Comparison of ENCODE assay signal across 8 cellular contexts in genomic region chr12:51371295-51371953, GRCh38. TPM values are rescaled to one million over a fixed set of nuclear protein-coding genes. Genes with fewer than 3 reads are reported as not detected.
DNase-seq lines count a peak whose midpoint lies in the region; ATAC-seq, FAIRE-seq and TF ChIP-seq lines count a peak whose summit lies in the region.

No MANE protein-coding gene starts in this region.

- peak overlapping the region; percentile 20 for H2AFZ ChIP-seq in endothelial cell of umbilical vein (ENCODE audit: low read depth, low read length)

- H3K9me1 ChIP-seq in endothelial cell of umbilical vein (replicated peaks; ENCODE audit: control insufficient read depth, extremely low read depth, insufficient read depth, low read length), result no peaks in the 10 kb centered on the region

- H3K79me2 ChIP-seq in endothelial cell of umbilical vein (ENCODE audit: control insufficient read depth, insufficient read depth, low read length), result no peaks in the 10 kb centered on the region

- no peaks in the 10 kb centered on the region for H3K9me3 ChIP-seq in endothelial cell of umbilical vein (replicated peaks; ENCODE audit: control insufficient read depth, insufficient read depth, low read length)

- no peak; the same call in 1 of the 2 replicates for TF ChIP-seq POLR2A in H54 (IDR thresholded peaks at IDR 0.05; ENCODE audit: low read depth, low read length)
- no peak for TF ChIP-seq POLR2A in endothelial cell of umbilical vein (IDR thresholded peaks at IDR 0.05; ENCODE audit: low read depth, low read length)

- peak; percentile 94 for DNase-seq in H54 (ENCODE audit: insufficient read length, low spot score)
- peak; percentile 98 for DNase-seq in NCI-H69 (lab: John Stamatoyannopoulos, UW)
- peak; percentile 96 for DNase-seq in endothelial cell of umbilical vein (ENCODE audit: low read depth, low spot score)
- DNase-seq in naive B cell, result no peak
- no peak for DNase-seq in central memory CD4-positive, alpha-beta T cell
- DNase-seq in activated CD4-positive, alpha-beta T cell treated with anti-CD3 and anti-CD28 coated beads for 4 hours, result no peak
- no peak for DNase-seq in cerebellum (ENCODE audit: low spot score)

- no TSS peak for BruUV-seq in endothelial cell of umbilical vein (replicated peaks; lab: Mats Ljungman, UMichigan)

- peaks cover 0 to 5% (median 0%) of the 10 kb centered on the region in 7 donors for H3K9me3 Mint-ChIP-seq in naive B cell

- H3K4me2 ChIP-seq in endothelial cell of umbilical vein (ENCODE audit: insufficient read depth, low read length), result peak overlapping the region; percentile 29

- dilution Hi-C loops in endothelial cell of umbilical vein (cut with MboI; ENCODE audit: extremely low pct_ligation_motif_present, low sequenced_read_pairs), result no loop called here

- H3K4me3 Mint-ChIP-seq in naive B cell, result peak overlapping the region in 4 of 8 donors; percentile 33 to 61 (median 42)

- H3K36me3 Mint-ChIP-seq in naive B cell, result peaks cover 31 to 33% of the 10 kb centered on the region in 2 donors

- FAIRE-seq in H54 (lab: Jason Lieb, UNC) (peak; percentile 86), endothelial cell of umbilical vein (lab: Jason Lieb, UNC) (peak; percentile 99)

- ATAC-seq in naive B cell (ENCODE audit: low read depth in 2 of 2), result no peak
- ATAC-seq in HG03442 (IDR thresholded peaks at IDR 0.05; ENCODE audit: unreplicated experiment), result no peak

- intact Hi-C loops in endothelial cell of umbilical vein (cut with micrococcal nuclease), result loop anchor here (1.0 kb wide), 1 partner anchor 20 kb away; the partner anchor contains the start of gene GALNT6

- POLR2A ChIA-PET in endothelial cell of umbilical vein (lab: Charles Lee), result interaction anchor here (0.7 to 1.6 kb wide), 3 partner anchors 11 to 23 kb away, joined by 3 to 8 read pairs (median 7); partner anchors contain the start of gene GALNT6

- H3K4me1 ChIP-seq in endothelial cell of umbilical vein (ENCODE audit: control insufficient read depth, extremely low read depth, insufficient read depth, low read length), result peaks cover 54% of the 10 kb centered on the region

- H3K36me3 ChIP-seq in endothelial cell of umbilical vein (ENCODE audit: control insufficient read depth in 2 of 2, extremely low read depth in 1 of 2, insufficient read depth in 2 of 2, low read length in 2 of 2), result no peaks in the 10 kb centered on the region

- no peaks in the 10 kb centered on the region for H3K27me3 ChIP-seq in endothelial cell of umbilical vein (ENCODE audit: control insufficient read depth in 2 of 2, insufficient read depth in 2 of 2, low read length in 2 of 2)

- H3K27ac ChIP-seq in endothelial cell of umbilical vein (ENCODE audit: insufficient read depth, low read depth, low read length), result peak overlapping the region; percentile 91

- H3K4me1 Mint-ChIP-seq in naive B cell, result peaks cover 48 to 80% (median 66%) of the 10 kb centered on the region in 3 donors

- H3K4me3 ChIP-seq in endothelial cell of umbilical vein (replicated peaks in 1 of 3; ENCODE audit: insufficient read depth in 1 of 3, low read depth in 1 of 3, low read length in 3 of 3), result no peak overlapping the region

- CTCF ChIA-PET in endothelial cell of umbilical vein (lab: Charles Lee), result interaction anchor here (0.7 to 2.2 kb wide), 19 partner anchors 10 to 606 kb away, joined by 3 to 15 read pairs (median 4); partner anchors contain the start of genes GALNT6 and POU6F1

- H3K27me3 Mint-ChIP-seq in naive B cell, result no peaks in the 10 kb centered on the region

- H3K9ac ChIP-seq in endothelial cell of umbilical vein (replicated peaks; ENCODE audit: extremely low read depth, insufficient read depth, low read length), result peak overlapping the region; percentile 65

- H3K27ac Mint-ChIP-seq in naive B cell, result peak overlapping the region; percentile 58 to 97 (median 91)

- no peak for TF ChIP-seq CTCF in endothelial cell of umbilical vein (IDR thresholded peaks at IDR 0.05; ENCODE audit: extremely low read depth in 1 of 2, insufficient read depth in 1 of 2, low read depth in 1 of 2, low read length in 2 of 2)

- no peaks in the 10 kb centered on the region for H4K20me1 ChIP-seq in endothelial cell of umbilical vein (replicated peaks; ENCODE audit: control insufficient read depth, extremely low read depth, insufficient read depth, low read length)

TF ChIP-seq in endothelial cell of umbilical vein, 7 proteins besides CTCF, POLR2A, EP300 and RAD21:
- TF ChIP-seq MYC (IDR thresholded peaks at IDR 0.05; ENCODE audit: low read depth, low read length) (peak; percentile 93), GATA2 (IDR thresholded peaks at IDR 0.05; ENCODE audit: insufficient read depth, insufficient read length, low read depth, low read length) (peak; percentile 55), FOS (IDR thresholded peaks at IDR 0.05; ENCODE audit: borderline replicate concordance, insufficient read depth, low read length) (peak; percentile 97), MAX (IDR thresholded peaks at IDR 0.05; ENCODE audit: insufficient read depth, insufficient read length) (peak; percentile 40), JUN (IDR thresholded peaks at IDR 0.05; ENCODE audit: borderline replicate concordance, insufficient read depth, insufficient read length, low read depth) (peak; percentile 76), EZH2 (IDR thresholded peaks at IDR 0.05; ENCODE audit: borderline replicate concordance, low read depth, low read length, severe bottlenecking) (no peak), POLR2AphosphoS5 (IDR thresholded peaks at IDR 0.05; ENCODE audit: insufficient read depth, low read depth, low read length) (peak; percentile 62)

RNA-seq across cellular contexts. Expression of gene GALNT6, which starts 19.8 kb away (rescaled TPM):
- 38.3 and 39.2 TPM in 2 replicates for total RNA-seq in endothelial cell of umbilical vein
- 13.8 and 18.7 TPM in 2 replicates for polyA plus RNA-seq in endothelial cell of umbilical vein
- polyA plus RNA-seq in endothelial cell of umbilical vein (2011; cell fraction: cytosol; rRNA removed), result 18.8 and 20.6 TPM in 2 replicates
- 14.1 and 16.7 TPM in 2 replicates for polyA plus RNA-seq in endothelial cell of umbilical vein (2011; cell fraction: nucleus; rRNA removed)
- polyA plus RNA-seq in endothelial cell of umbilical vein (2012), result 24.9 and 66.5 TPM in 2 replicates
- polyA minus RNA-seq in endothelial cell of umbilical vein, result 22.0 and 25.6 TPM in 2 replicates
- polyA minus RNA-seq in endothelial cell of umbilical vein (2011; cell fraction: cytosol; rRNA and poly(A)+ RNA removed), result not detected
- polyA minus RNA-seq in endothelial cell of umbilical vein (2011; cell fraction: nucleus; rRNA and poly(A)+ RNA removed), result 13.3 and 16.1 TPM in 2 replicates
- 10 to 100 TPM in 5 of 6 donors, 1 to 10 TPM in 1; 3.3 to 25.6 (median 13.2) TPM for polyA plus RNA-seq in naive B cell (ENCODE audit: low read depth in 6 of 6)
- 1.5 TPM for total RNA-seq in cerebellum

RNA-seq across cellular contexts. Expression of gene CELA1, which starts 24.9 kb away (rescaled TPM):
- not detected in 2 replicates for total RNA-seq in endothelial cell of umbilical vein
- polyA plus RNA-seq in endothelial cell of umbilical vein, result not detected in 2 replicates
- not detected in 2 replicates for polyA plus RNA-seq in endothelial cell of umbilical vein (2011; cell fraction: cytosol; rRNA removed)
- polyA plus RNA-seq in endothelial cell of umbilical vein (2011; cell fraction: nucleus; rRNA removed), result not detected in 2 replicates
- not detected in 2 replicates for polyA plus RNA-seq in endothelial cell of umbilical vein (2012)
- not detected in 2 replicates for polyA minus RNA-seq in endothelial cell of umbilical vein
- polyA minus RNA-seq in endothelial cell of umbilical vein (2011; cell fraction: cytosol; rRNA and poly(A)+ RNA removed), result not detected
- not detected in 2 replicates for polyA minus RNA-seq in endothelial cell of umbilical vein (2011; cell fraction: nucleus; rRNA and poly(A)+ RNA removed)
- polyA plus RNA-seq in naive B cell (ENCODE audit: low read depth in 6 of 6), result not detected
- total RNA-seq in cerebellum, result not detected

RNA-seq across cellular contexts. Expression of gene BIN2, which starts 47.5 kb away (rescaled TPM):
- not detected in 2 replicates for total RNA-seq in endothelial cell of umbilical vein
- not detected in 2 replicates for polyA plus RNA-seq in endothelial cell of umbilical vein
- not detected in 2 replicates for polyA plus RNA-seq in endothelial cell of umbilical vein (2011; cell fraction: cytosol; rRNA removed)
- polyA plus RNA-seq in endothelial cell of umbilical vein (2011; cell fraction: nucleus; rRNA removed), result not detected in 2 replicates
- polyA plus RNA-seq in endothelial cell of umbilical vein (2012), result not detected in 2 replicates
- polyA minus RNA-seq in endothelial cell of umbilical vein, result not detected in 2 replicates
- polyA minus RNA-seq in endothelial cell of umbilical vein (2011; cell fraction: cytosol; rRNA and poly(A)+ RNA removed), result not detected
- polyA minus RNA-seq in endothelial cell of umbilical vein (2011; cell fraction: nucleus; rRNA and poly(A)+ RNA removed), result not detected in 2 replicates
- 100 to 1,000 TPM in 2 of 6 donors, 10 to 100 TPM in 4; 74.2 to 140 (median 86.5) TPM for polyA plus RNA-seq in naive B cell (ENCODE audit: low read depth in 6 of 6)
- total RNA-seq in cerebellum, result 1.1 TPM

RNA-seq across cellular contexts. Expression of gene SLC4A8, which starts 53.2 kb away (rescaled TPM):
- total RNA-seq in endothelial cell of umbilical vein (7.1 and 9.7 TPM in 2 replicates), cerebellum (67.1 TPM)
- polyA plus RNA-seq in endothelial cell of umbilical vein (3.0 and 4.7 TPM in 2 replicates), naive B cell (ENCODE audit: low read depth in 6 of 6) (1 to 10 TPM in 4 of 6 donors, under 1 TPM in 2; 0.34 to 6.2 (median 1.6) TPM)
- polyA plus RNA-seq in endothelial cell of umbilical vein (2011; cell fraction: cytosol; rRNA removed), result 2.4 and 3.2 TPM in 2 replicates
- polyA plus RNA-seq in endothelial cell of umbilical vein (2011; cell fraction: nucleus; rRNA removed), result 6.9 and 7.4 TPM in 2 replicates
- polyA plus RNA-seq in endothelial cell of umbilical vein (2012), result 2.6 and 5.2 TPM in 2 replicates
- 8.2 and 13.0 TPM in 2 replicates for polyA minus RNA-seq in endothelial cell of umbilical vein
- not detected for polyA minus RNA-seq in endothelial cell of umbilical vein (2011; cell fraction: cytosol; rRNA and poly(A)+ RNA removed)
- polyA minus RNA-seq in endothelial cell of umbilical vein (2011; cell fraction: nucleus; rRNA and poly(A)+ RNA removed), result 9.4 and 11.9 TPM in 2 replicates

Comparison
In these comparisons a context has a peak if more than half of its experiments do, and no peak if none do; other contexts are left out.
1. DNase-seq: peak in H54 (single experiment), NCI-H69 (single experiment) and endothelial cell of umbilical vein (single experiment); none in naive B cell (single experiment), central memory CD4-positive, alpha-beta T cell (single experiment), activated CD4-positive, alpha-beta T cell treated with anti-CD3 and anti-CD28 coated beads for 4 hours (0 of 2) and cerebellum (single experiment).
2. RNA of gene GALNT6, which starts 19.8 kb away (total RNA-seq): 38.3 to 39.2 TPM in endothelial cell of umbilical vein; 1.5 TPM in cerebellum (single experiment); every median in the first group is over 10 times any median in the second.